Comparison of ENCODE assay signal across 8 cellular contexts in genomic region chr9:120619751-120620655, GRCh38. TPM values are rescaled to one million over a fixed set of nuclear protein-coding genes. Genes with fewer than 3 reads are reported as not detected.
DNase-seq lines count a peak whose midpoint lies in the region; ATAC-seq and TF ChIP-seq lines count a peak whose summit lies in the region.

No MANE protein-coding gene starts in this region.

- H2AFZ ChIP-seq in MM.1S (ENCODE audit: low read length) (peak overlapping the region; percentile 49; the same call in 1 of the 2 replicates), trophoblast cell (ENCODE audit: insufficient read depth, low read length, poor library complexity) (no peak overlapping the region)

- H3K4me1 ChIP-seq in MM.1S (ENCODE audit: low read length) (0 out of 2 replicates have a peak, but pooled peaks cover 6% of the 10 kb centered on the region), trophoblast cell (ENCODE audit: control insufficient read depth in 1 of 2, insufficient read depth in 2 of 2, low read length in 2 of 2) (no peaks in the 10 kb centered on the region), upper lobe of right lung (no peaks in the 10 kb centered on the region)

- H4K8ac ChIP-seq in trophoblast cell (ENCODE audit: low read depth, low read length), result no peak overlapping the region

- H2AK5ac ChIP-seq in trophoblast cell (ENCODE audit: low read length), result no peak overlapping the region

- H3F3A ChIP-seq in MM.1S (ENCODE audit: insufficient read depth, low read length), result no peaks in the 10 kb centered on the region

- DNase-seq in AG08395 (ENCODE audit: low spot score), result peak; percentile 73
- peak; percentile 61 for DNase-seq in MM.1S
- peak; percentile 54 for DNase-seq in SK-N-DZ (ENCODE audit: low spot score)
- DNase-seq in activated naive CD4-positive, alpha-beta T cell treated with anti-CD3 and anti-CD28 coated beads, Interleukin-2, amount 50 U/mL, for 16 hours, result peak; percentile 54
- peak; percentile 85 for DNase-seq in globus pallidus (ENCODE audit: low spot score)
- peak; percentile 37 to 81 for DNase-seq in trophoblast cell
- DNase-seq in upper lobe of right lung, result no peak

- H3K36me3 ChIP-seq in MM.1S (replicated peaks; ENCODE audit: insufficient read depth, low read length) (no peaks in the 10 kb centered on the region), trophoblast cell (ENCODE audit: control insufficient read depth in 1 of 2, insufficient read depth in 2 of 2, low read length in 2 of 2) (no peaks in the 10 kb centered on the region), upper lobe of right lung (peaks cover 17% of the 10 kb centered on the region)

- no peak overlapping the region for H3K14ac ChIP-seq in trophoblast cell (ENCODE audit: low read length)

- H3K9me3 ChIP-seq in MM.1S (replicated peaks; ENCODE audit: insufficient read depth, low read length) (no peaks in the 10 kb centered on the region), trophoblast cell (ENCODE audit: insufficient read depth, low read depth, low read length) (no peaks in the 10 kb centered on the region), upper lobe of right lung (no peaks in the 10 kb centered on the region)

- WGBS in trophoblast cell (ENCODE audit: extremely low coverage, insufficient coverage, insufficient read length), result no CpG with 5 or more reads among the region's 8 CpGs

- no peaks in the 10 kb centered on the region for H4K20me1 ChIP-seq in MM.1S (ENCODE audit: insufficient read depth, low read length)

- TF ChIP-seq CTCF in MM.1S (IDR thresholded peaks at IDR 0.05; ENCODE audit: low read length) (peak; percentile 86), upper lobe of right lung (IDR thresholded peaks at IDR 0.05) (peak; percentile 84)

- no peak overlapping the region for H2BK12ac ChIP-seq in trophoblast cell (ENCODE audit: low read length)

- no peak overlapping the region for H2BK120ac ChIP-seq in trophoblast cell (ENCODE audit: insufficient read depth, low read length, poor library complexity)

- no peaks in the 10 kb centered on the region for H3K27me3 ChIP-seq in MM.1S (replicated peaks; ENCODE audit: insufficient read depth, low read length)
- H3K27me3 ChIP-seq in trophoblast cell (ENCODE audit: insufficient read depth, low read length), result no peaks in the 10 kb centered on the region
- H3K27me3 ChIP-seq in upper lobe of right lung, result no peaks in the 10 kb centered on the region

- no peaks in the 10 kb centered on the region for H3K9me2 ChIP-seq in MM.1S (replicated peaks; ENCODE audit: insufficient read depth, low read length)

- H3K23ac ChIP-seq in trophoblast cell (ENCODE audit: low read length), result no peak overlapping the region

- H3K4me3 ChIP-seq in MM.1S (ENCODE audit: low read length), result no peak overlapping the region; the same call in 1 of the 2 replicates
- H3K4me3 ChIP-seq in trophoblast cell (ENCODE audit: low read depth, low read length), result no peak overlapping the region
- H3K4me3 ChIP-seq in upper lobe of right lung, result no peak overlapping the region

- H3K79me2 ChIP-seq in MM.1S (ENCODE audit: low read length) (no peaks in the 10 kb centered on the region), trophoblast cell (ENCODE audit: control insufficient read depth, insufficient read depth, low read length, poor library complexity) (no peaks in the 10 kb centered on the region)

- no peak overlapping the region for H3K4ac ChIP-seq in trophoblast cell (ENCODE audit: low read depth, low read length)

- H4K12ac ChIP-seq in trophoblast cell (ENCODE audit: low read depth, low read length), result no peak overlapping the region

- peak overlapping the region; percentile 47 for H3K4me2 ChIP-seq in MM.1S (ENCODE audit: low read depth, low read length)
- H3K4me2 ChIP-seq in trophoblast cell (ENCODE audit: low read length), result no peak overlapping the region

- intact Hi-C loops in upper lobe of right lung (cut with DNase I), result no loop called here

- no peak overlapping the region for H4K91ac ChIP-seq in trophoblast cell (ENCODE audit: low read depth, low read length)

- ATAC-seq in GM18867 (IDR thresholded peaks at IDR 0.05; ENCODE audit: unreplicated experiment) (peak; percentile 76), upper lobe of right lung (peak; percentile 92)

- H3K18ac ChIP-seq in trophoblast cell (ENCODE audit: low read length), result no peak overlapping the region

- H3K79me1 ChIP-seq in trophoblast cell (ENCODE audit: low read length), result no peaks in the 10 kb centered on the region

- H3K9ac ChIP-seq in MM.1S (ENCODE audit: low read length) (peak overlapping the region; percentile 25; the same call in 1 of the 2 replicates), trophoblast cell (ENCODE audit: low read length) (no peak overlapping the region)

- H3K27ac ChIP-seq in MM.1S (ENCODE audit: low read length) (no peak overlapping the region), trophoblast cell (ENCODE audit: low read depth, low read length) (no peak overlapping the region), upper lobe of right lung (no peak overlapping the region)

- no peak overlapping the region for H2BK5ac ChIP-seq in trophoblast cell (ENCODE audit: low read depth, low read length, poor library complexity)

RNA-seq across cellular contexts. Expression of gene CDK5RAP2, which starts 40.0 kb away (rescaled TPM):
- polyA plus RNA-seq in SK-N-DZ (2014; cell fraction: cytosol; rRNA removed), result 57.5 and 63.5 TPM in 2 replicates
- 85.6 and 139 TPM in 2 replicates for polyA plus RNA-seq in SK-N-DZ (2014; cell fraction: nucleus; rRNA removed)
- 20.0 and 22.3 TPM in 2 replicates for polyA plus RNA-seq in trophoblast cell (2013)
- total RNA-seq in upper lobe of right lung, result 54.2 TPM
